Comparison of ENCODE assay signal across 10 cellular contexts in the genomic region with DNA sequence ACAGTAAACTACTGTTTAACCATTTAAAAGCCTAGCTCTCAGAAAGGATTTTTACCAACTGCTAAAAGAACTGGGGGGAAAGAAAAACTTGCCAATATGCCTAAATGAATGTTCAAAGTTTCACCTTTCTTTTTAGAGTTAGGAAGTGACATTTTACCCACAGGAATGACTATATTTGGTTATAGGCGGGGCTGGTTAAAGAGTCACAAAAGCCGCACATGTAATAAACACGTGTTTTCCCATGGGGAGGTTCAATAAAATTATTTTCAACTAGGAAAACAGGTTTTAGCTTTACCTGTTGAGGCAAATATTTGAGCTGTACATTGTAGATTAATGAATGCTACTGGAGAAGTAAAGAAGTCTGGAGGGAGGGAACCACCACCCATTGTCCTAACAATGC. TPM values are rescaled to one million over a fixed set of nuclear protein-coding genes. Genes with fewer than 3 reads are reported as not detected.
A peak's percentile ranks its signal among the peaks of the same experiment; 100 is the strongest.
DNase-seq lines count a peak whose midpoint lies in the region; FAIRE-seq lines count a peak whose summit lies in the region.
"Had no signal": no experiment of that assay in that cellular context is flagged by ENCODE, and none has a peak within 500 bp of the region (broad histone marks: within the 10 kb centered on the region; RNA-seq: fewer than 3 reads in every experiment).

No MANE protein-coding gene starts in this region.

- no peak for FAIRE-seq in GM19239 (lab: Jason Lieb, UNC)

- peak; percentile 9 for DNase-seq in GM19239 (ENCODE audit: insufficient read length, low spot score)
- DNase-seq in M059J (ENCODE audit: low read depth) = peak; percentile 14
- DNase-seq in central memory CD4-positive, alpha-beta T cell = peak; percentile 3
- peak; percentile 31 for DNase-seq in renal cortical epithelial cell (ENCODE audit: low read depth)
- no peak for DNase-seq in NCI-H1417 (lab: John Stamatoyannopoulos, UW)
- DNase-seq in dermis blood vessel endothelial cell = no peak
- no peak for DNase-seq in UCSD-AML1 (lab: John Stamatoyannopoulos, UW; ENCODE audit: unreplicated experiment)
- DNase-seq in SK-N-DZ (ENCODE audit: low spot score) = no peak
- DNase-seq: endodermal cell, NCI-H69 had no signal

RNA-seq across cellular contexts. Expression of a gene that starts 41.6 kb away (rescaled TPM):
- 61.2 and 83.3 TPM in 2 replicates for total RNA-seq in M059J (2014; rRNA removed; shearing (Covaris generic))
- total RNA-seq in renal cortical epithelial cell (317 and 424 TPM in 2 replicates), dermis blood vessel endothelial cell (65.5 and 67.8 TPM in 2 replicates)
- polyA plus RNA-seq in SK-N-DZ (2014; cell fraction: cytosol; rRNA removed) = 18.6 and 27.2 TPM in 2 replicates
- 6.6 and 10.3 TPM in 2 replicates for polyA plus RNA-seq in SK-N-DZ (2014; cell fraction: nucleus; rRNA removed)

Comparison
In these comparisons a context has a peak if more than half of its experiments do, and no peak if none do; other contexts are left out.
1. DNase-seq: peak in GM19239 (single experiment), M059J (single experiment), central memory CD4-positive, alpha-beta T cell (single experiment) and renal cortical epithelial cell (single experiment); none in NCI-H1417 (0 of 3), dermis blood vessel endothelial cell (single experiment), UCSD-AML1 (single experiment) and SK-N-DZ (single experiment).